ENCODE assay signal across 33 cellular contexts in genomic region chr4:111979921-111980320, GRCh38.
"Had no signal": no experiment of that assay in that cellular context is flagged by ENCODE, and none has a peak within 500 bp of the region (broad histone marks: within the 10 kb centered on the region; RNA-seq: fewer than 3 reads in every experiment).

No MANE protein-coding gene starts in this region.

- H3K27me3 ChIP-seq: body of pancreas had no signal

- H2AFZ ChIP-seq: PC-9 had no signal

- H3K9me3 ChIP-seq: body of pancreas, breast epithelium had no signal

- H3K4me1 ChIP-seq: body of pancreas, breast epithelium had no signal

- ATAC-seq: activated CD8-positive, alpha-beta T cell treated with anti-CD3 and anti-CD28 coated beads for 36 hours; body of pancreas; Right ventricle myocardium inferior had no signal

- H3K27ac Mint-ChIP-seq: activated CD8-positive, alpha-beta T cell treated with anti-CD3 and anti-CD28 coated beads for 36 hours; activated naive CD4-positive, alpha-beta T cell treated with anti-CD3 and anti-CD28 coated beads, Interleukin-2, amount 50 U/mL, for 24 hours; activated naive CD8-positive, alpha-beta T cell treated with anti-CD3 and anti-CD28 coated beads, Interleukin-2, amount 10 ng/mL, durations not matched to agents 7 days and 5 days; activated T-cell treated with anti-CD3 and anti-CD28 coated beads, Interleukin-2, amount 50 U/mL, for 24 hours; activated T-helper 2 cell treated with anti-CD3 and anti-CD28 coated beads, Interferon-gamma antibody, Interleukin-2, Interleukin-4, amounts not matched to agents 10 μg/mL and 5 μg/mL and 100 μg/mL, durations not matched to agents 14 hours and 24 hours and 36 hours had no signal

- H3K4me3 ChIP-seq: body of pancreas, breast epithelium, PC-9 had no signal

- H3K36me3 Mint-ChIP-seq: activated naive CD4-positive, alpha-beta T cell treated with anti-CD3 and anti-CD28 coated beads, Interleukin-2, amount 50 U/mL, for 24 hours; activated naive CD8-positive, alpha-beta T cell treated with anti-CD3 and anti-CD28 coated beads, Interleukin-2, amount 10 ng/mL, durations not matched to agents 7 days and 5 days had no signal

- H3K27ac ChIP-seq: body of pancreas, breast epithelium, PC-9, RWPE1, WERI-Rb-1 had no signal

- H3K4me3 Mint-ChIP-seq: activated CD8-positive, alpha-beta T cell treated with anti-CD3 and anti-CD28 coated beads for 36 hours; activated naive CD4-positive, alpha-beta T cell treated with anti-CD3 and anti-CD28 coated beads, Interleukin-2, amount 50 U/mL, for 24 hours; activated naive CD8-positive, alpha-beta T cell treated with anti-CD3 and anti-CD28 coated beads, Interleukin-2, amount 10 ng/mL, durations not matched to agents 7 days and 5 days; activated T-cell treated with anti-CD3 and anti-CD28 coated beads, Interleukin-2, amount 50 U/mL, for 24 hours had no signal

- DNase-seq: activated CD4-positive, alpha-beta T cell treated with anti-CD3 and anti-CD28 coated beads for 1 hour; activated CD4-positive, alpha-beta T cell treated with anti-CD3 and anti-CD28 coated beads for 48 hours; activated CD4-positive, alpha-beta T cell treated with anti-CD3 and anti-CD28 coated beads, Interleukin-2, amount 50 U/mL, for 4 hours; activated CD4-positive, CD25-positive, alpha-beta regulatory T cell; activated CD8-positive, alpha-beta T cell treated with anti-CD3 and anti-CD28 coated beads for 36 hours; activated gamma-delta T cell; activated naive CD4-positive, alpha-beta T cell treated with Interleukin-2 at 50 U/mL for 16 hours; activated naive CD8-positive, alpha-beta T cell treated with anti-CD3 and anti-CD28 coated beads, Interleukin-2, amount 10 ng/mL, durations not matched to agents 7 days and 5 days; activated T-cell treated with anti-CD3 and anti-CD28 coated beads, Interleukin-2, amount 50 U/mL, for 24 hours; body of pancreas; caudate nucleus; Karpas-422; KBM-7; NCI-H1105; NCI-H1417 treated with DMSO at 0.1 percent for 48 hours; NCI-H187 treated with DMSO at 0.1 percent for 48 hours; NCI-H2081; NCI-H2171 treated with DMSO at 0.1 percent for 48 hours; NCI-H226; NCI-H524 treated with DMSO at 0.1 percent for 48 hours; NK-92 treated with Interleukin-12 subunit alpha and Interleukin-12 subunit beta, amount 100 ng/mL, for 24 hours; PC-9; SIG-M5; SW 1271; T-helper 1 cell; T-helper 2 cell; T-helper 9 cell; WERI-Rb-1 had no signal

- H3K9me3 Mint-ChIP-seq: activated T-cell treated with anti-CD3 and anti-CD28 coated beads, Interleukin-2, amount 50 U/mL, for 24 hours; activated T-helper 2 cell treated with anti-CD3 and anti-CD28 coated beads, Interferon-gamma antibody, Interleukin-2, Interleukin-4, amounts not matched to agents 10 μg/mL and 5 μg/mL and 100 μg/mL, durations not matched to agents 14 hours and 24 hours and 36 hours had no signal

- H3K36me3 ChIP-seq: breast epithelium had no signal

- H3K4me1 Mint-ChIP-seq: activated naive CD4-positive, alpha-beta T cell treated with anti-CD3 and anti-CD28 coated beads, Interleukin-2, amount 50 U/mL, for 24 hours; activated naive CD8-positive, alpha-beta T cell treated with anti-CD3 and anti-CD28 coated beads, Interleukin-2, amount 10 ng/mL, durations not matched to agents 7 days and 5 days had no signal

- H3K4me2 ChIP-seq: PC-9 had no signal
